ENCODE assay signal across 1 cellular context in genomic region chr16:67389911-67390815, GRCh38.
TF ChIP-seq lines count a peak whose summit lies in the region.

No MANE protein-coding gene starts in this region.

TF ChIP-seq in HepG2, 621 proteins besides CTCF, POLR2A, EP300 and RAD21:
- TF ChIP-seq NFAT5 (CRISPR knock-in tag; IDR thresholded peaks at IDR 0.05) (no peak), IRF2 (CRISPR knock-in tag; IDR thresholded peaks at IDR 0.05) (no peak), PHF8 (CRISPR knock-in tag; IDR thresholded peaks at IDR 0.05) (no peak), TBP (CRISPR knock-in tag; IDR thresholded peaks at IDR 0.05) (no peak), ZHX2 (IDR thresholded peaks at IDR 0.05; ENCODE audit: low read depth) (no peak), ZHX2 (CRISPR knock-in tag; IDR thresholded peaks at IDR 0.05; ENCODE audit: borderline replicate concordance) (no peak), NFE2L1 (CRISPR knock-in tag; IDR thresholded peaks at IDR 0.05; ENCODE audit: borderline replicate concordance) (no peak), NCOA2 (CRISPR knock-in tag; IDR thresholded peaks at IDR 0.05) (no peak), HIVEP1 (CRISPR knock-in tag; IDR thresholded peaks at IDR 0.05) (no peak), ZNF607 (CRISPR knock-in tag; IDR thresholded peaks at IDR 0.05; ENCODE audit: borderline replicate concordance) (no peak), RXRB (CRISPR knock-in tag; IDR thresholded peaks at IDR 0.05; ENCODE audit: borderline replicate concordance) (no peak), SMC3 (IDR thresholded peaks at IDR 0.05; ENCODE audit: low read length) (no peak), MEIS2 (CRISPR knock-in tag; IDR thresholded peaks at IDR 0.05) (no peak), KAT8 (CRISPR knock-in tag; IDR thresholded peaks at IDR 0.05) (no peak), ZBTB3 (CRISPR knock-in tag; IDR thresholded peaks at IDR 0.05; ENCODE audit: borderline replicate concordance, low read depth) (no peak), FLYWCH1 (CRISPR knock-in tag; IDR thresholded peaks at IDR 0.05) (no peak), NRL (CRISPR knock-in tag; IDR thresholded peaks at IDR 0.05; ENCODE audit: borderline replicate concordance) (no peak)
- TF ChIP-seq, protein P1, sequence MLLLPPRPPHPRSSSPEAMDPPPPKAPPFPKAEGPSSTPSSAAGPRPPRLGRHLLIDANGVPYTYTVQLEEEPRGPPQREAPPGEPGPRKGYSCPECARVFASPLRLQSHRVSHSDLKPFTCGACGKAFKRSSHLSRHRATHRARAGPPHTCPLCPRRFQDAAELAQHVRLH (CRISPR knock-in tag; IDR thresholded peaks at IDR 0.05; ENCODE audit: borderline replicate concordance, low read depth), result no peak
